ENCODE assay signal across 2 cellular contexts in genomic region chr17:50660887-50661345, GRCh38.
TF ChIP-seq lines count a peak whose summit lies in the region.

No MANE protein-coding gene starts in this region.

TF ChIP-seq in A549, 52 proteins besides CTCF, POLR2A, EP300 and RAD21:
- TF ChIP-seq HOXB5 (CRISPR knock-in tag; IDR thresholded peaks at IDR 0.05): peak; percentile 78
- no peak for TF ChIP-seq EHMT2 (IDR thresholded peaks at IDR 0.05; ENCODE audit: low read depth)
- TF ChIP-seq HOXB13 (CRISPR knock-in tag; IDR thresholded peaks at IDR 0.05; ENCODE audit: low read depth): peak; percentile 76
- TF ChIP-seq, protein P1, sequence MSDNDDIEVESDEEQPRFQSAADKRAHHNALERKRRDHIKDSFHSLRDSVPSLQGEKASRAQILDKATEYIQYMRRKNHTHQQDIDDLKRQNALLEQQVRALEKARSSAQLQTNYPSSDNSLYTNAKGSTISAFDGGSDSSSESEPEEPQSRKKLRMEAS (IDR thresholded peaks at IDR 0.05): no peak
- no peak for TF ChIP-seq MAZ (IDR thresholded peaks at IDR 0.05; ENCODE audit: borderline replicate concordance, low read depth, low read length)
- TF ChIP-seq CHD4 (IDR thresholded peaks at IDR 0.05; ENCODE audit: borderline replicate concordance): no peak
- TF ChIP-seq FOXS1 (CRISPR knock-in tag; IDR thresholded peaks at IDR 0.05): peak; percentile 90
- peak; percentile 87 for TF ChIP-seq EHF (CRISPR knock-in tag; IDR thresholded peaks at IDR 0.05)
- TF ChIP-seq MYC (IDR thresholded peaks at IDR 0.05; ENCODE audit: borderline replicate concordance, low read length): no peak
- no peak for TF ChIP-seq GATA3 (IDR thresholded peaks at IDR 0.05; ENCODE audit: borderline replicate concordance)
- no peak for TF ChIP-seq RFX5 (IDR thresholded peaks at IDR 0.05)
- TF ChIP-seq FOSB (CRISPR knock-in tag; IDR thresholded peaks at IDR 0.05): peak; percentile 74
- TF ChIP-seq E2F6 (IDR thresholded peaks at IDR 0.05; ENCODE audit: borderline replicate concordance, low read depth): no peak
- TF ChIP-seq ATOH8 (CRISPR knock-in tag; IDR thresholded peaks at IDR 0.05; ENCODE audit: low read depth): peak; percentile 79

TF ChIP-seq in H1, 55 proteins besides CTCF, POLR2A, EP300 and RAD21:
- no peak for TF ChIP-seq EGR1 (IDR thresholded peaks at IDR 0.05; ENCODE audit: borderline replicate concordance, low read depth, low read length)
- TF ChIP-seq USF2 (IDR thresholded peaks at IDR 0.05; ENCODE audit: low read length): no peak
- no peak for TF ChIP-seq RFX5 (IDR thresholded peaks at IDR 0.05; ENCODE audit: borderline replicate concordance, low read depth, low read length)
- TF ChIP-seq TAF1 (IDR thresholded peaks at IDR 0.05; ENCODE audit: low read depth, low read length): no peak
- no peak for TF ChIP-seq NRF1 (IDR thresholded peaks at IDR 0.05; ENCODE audit: low read depth, low read length)
- no peak for TF ChIP-seq ATF2 (IDR thresholded peaks at IDR 0.05; ENCODE audit: low read length)
- TF ChIP-seq YY1 (IDR thresholded peaks at IDR 0.05; ENCODE audit: low read depth, low read length): no peak
- TF ChIP-seq HDAC2 (IDR thresholded peaks at IDR 0.05; ENCODE audit: borderline replicate concordance in 1 of 2, low read depth in 2 of 2, low read length in 2 of 2): no peak
- TF ChIP-seq, protein P1 (IDR thresholded peaks at IDR 0.05): no peak
- TF ChIP-seq ZNF274 (IDR thresholded peaks at IDR 0.05; ENCODE audit: borderline replicate concordance, extremely low read depth, low read length): no peak
- no peak for TF ChIP-seq TBP (IDR thresholded peaks at IDR 0.05; ENCODE audit: low read depth, low read length)
- TF ChIP-seq PHF8 (conservative IDR thresholded peaks at IDR 0.05; ENCODE audit: low read depth, low read length): no peak
- TF ChIP-seq CBX5 (IDR thresholded peaks at IDR 0.05; ENCODE audit: low read depth, low read length): no peak
- TF ChIP-seq SP1 (IDR thresholded peaks at IDR 0.05; ENCODE audit: low read depth, low read length): no peak
- TF ChIP-seq E2F6 (IDR thresholded peaks at IDR 0.05): no peak
- no peak for TF ChIP-seq NANOG (IDR thresholded peaks at IDR 0.05; ENCODE audit: insufficient read depth, low read depth, low read length, poor library complexity, severe bottlenecking)
